8 cellular contexts compared by ENCODE assay signal in the genomic region with DNA sequence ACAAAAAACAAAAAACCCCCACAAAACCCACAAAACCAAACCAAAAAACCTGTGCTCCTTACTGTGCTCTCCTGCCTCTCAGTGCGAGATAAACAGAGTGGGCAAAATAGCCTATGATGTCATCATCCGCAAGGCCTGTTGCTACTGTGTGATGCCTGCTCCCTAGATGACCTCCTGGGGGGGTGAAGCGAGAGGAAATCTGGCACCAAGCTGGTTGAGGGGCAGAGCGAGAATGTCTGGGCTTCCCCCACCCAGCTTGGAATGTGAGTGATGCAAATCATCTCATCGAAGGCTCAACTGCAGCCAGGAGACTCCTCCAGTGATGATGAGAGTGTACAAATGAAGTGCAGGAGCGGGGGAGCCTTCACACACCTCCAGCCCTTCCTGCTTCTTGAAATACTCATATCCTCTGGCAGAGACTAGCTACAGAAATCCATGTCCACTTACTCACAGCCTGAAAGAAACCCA. TPM values are rescaled to one million over a fixed set of nuclear protein-coding genes. Genes with fewer than 3 reads are reported as not detected.
DNase-seq lines count a peak whose midpoint lies in the region; ATAC-seq and TF ChIP-seq lines count a peak whose summit lies in the region.

No MANE protein-coding gene starts in this region.

- H3K36me3 ChIP-seq in ascending aorta = no peaks in the 10 kb centered on the region

- peaks cover 0 to 3% of the 10 kb centered on the region in 2 donors for H3K4me1 ChIP-seq in ascending aorta

- intact Hi-C loops in ascending aorta (cut with DNase I) = no loop called here

- H3K27ac ChIP-seq in ascending aorta = no peak overlapping the region

- no peaks in the 10 kb centered on the region for H3K36me3 Mint-ChIP-seq in stimulated activated effector memory CD8-positive, alpha-beta T cell treated with anti-CD3 and anti-CD28 coated beads, Interleukin-12 subunit alpha, Interleukin-12 subunit beta, amount 100 ng/mL, for 72 hours

- H3K9me3 ChIP-seq in ascending aorta = no peaks in the 10 kb centered on the region

- H3K27me3 ChIP-seq in ascending aorta = no peaks in the 10 kb centered on the region

- peak overlapping the region; percentile 72 for H3K27ac Mint-ChIP-seq in stimulated activated effector memory CD8-positive, alpha-beta T cell treated with anti-CD3 and anti-CD28 coated beads, Interleukin-12 subunit alpha, Interleukin-12 subunit beta, amount 100 ng/mL, for 72 hours

- peak; percentile 64 for ATAC-seq in GM21528 (IDR thresholded peaks at IDR 0.05; ENCODE audit: low FRiP score, unreplicated experiment)
- ATAC-seq in stimulated activated effector memory CD8-positive, alpha-beta T cell treated with anti-CD3 and anti-CD28 coated beads, Interleukin-12 subunit alpha, Interleukin-12 subunit beta, amount 100 ng/mL, for 72 hours = peak; percentile 57

- peaks cover 29% of the 10 kb centered on the region for H3K4me1 Mint-ChIP-seq in stimulated activated effector memory CD8-positive, alpha-beta T cell treated with anti-CD3 and anti-CD28 coated beads, Interleukin-12 subunit alpha, Interleukin-12 subunit beta, amount 100 ng/mL, for 72 hours

- H3K4me3 Mint-ChIP-seq in stimulated activated effector memory CD8-positive, alpha-beta T cell treated with anti-CD3 and anti-CD28 coated beads, Interleukin-12 subunit alpha, Interleukin-12 subunit beta, amount 100 ng/mL, for 72 hours = no peak overlapping the region

- no peak overlapping the region for H3K4me3 ChIP-seq in ascending aorta

- H3K9me3 Mint-ChIP-seq in stimulated activated effector memory CD8-positive, alpha-beta T cell treated with anti-CD3 and anti-CD28 coated beads, Interleukin-12 subunit alpha, Interleukin-12 subunit beta, amount 100 ng/mL, for 72 hours = no peaks in the 10 kb centered on the region

- DNase-seq in GM04504 (ENCODE audit: low read depth) = peak; percentile 91
- DNase-seq in HS-5 (ENCODE audit: low read depth) = peak; percentile 98
- DNase-seq in fibroblast of gingiva (ENCODE audit: low read depth) = peak; percentile 90
- no peak for DNase-seq in stimulated activated effector memory CD8-positive, alpha-beta T cell treated with anti-CD3 and anti-CD28 coated beads, Interleukin-12 subunit alpha, Interleukin-12 subunit beta, amount 100 ng/mL, for 72 hours (ENCODE audit: low spot score in 2 of 2)
- no peak for DNase-seq in SKM-1 (lab: John Stamatoyannopoulos, UW; ENCODE audit: unreplicated experiment)
- no peak for DNase-seq in activated CD8-positive, alpha-beta memory T cell treated with anti-CD3 and anti-CD28 coated beads for 24 hours
- DNase-seq in ascending aorta (ENCODE audit: low spot score in 2 of 2) = no peak

- no peak for TF ChIP-seq CTCF in ascending aorta (IDR thresholded peaks at IDR 0.05)

RNA-seq across cellular contexts. Expression of gene MAP4K3, which starts 57.7 kb away (rescaled TPM):
- 34.1 TPM for total RNA-seq in ascending aorta

Comparison
In these comparisons a context has a peak if more than half of its experiments do, and no peak if none do; other contexts are left out.
1. DNase-seq: peak in GM04504 (single experiment), HS-5 (single experiment) and fibroblast of gingiva (single experiment); none in stimulated activated effector memory CD8-positive, alpha-beta T cell treated with anti-CD3 and anti-CD28 coated beads, Interleukin-12 subunit alpha, Interleukin-12 subunit beta, amount 100 ng/mL, for 72 hours (0 of 2), SKM-1 (single experiment), activated CD8-positive, alpha-beta memory T cell treated with anti-CD3 and anti-CD28 coated beads for 24 hours (single experiment) and ascending aorta (0 of 2).